ENCODE assay signal across 8 cellular contexts in genomic region chr20:46117704-46118467, GRCh38.
DNase-seq lines count a peak whose midpoint lies in the region; ATAC-seq and TF ChIP-seq lines count a peak whose summit lies in the region.

Gene CD40 (plus strand): TSS chr20:46118314. CDS start chr20:46118344, 30 bp downstream.

- H3K36me3 ChIP-seq in HUES48 (ENCODE audit: control insufficient read depth, insufficient read depth, low read length): no peaks in the 10 kb centered on the region

- no peak within 1 kb of the TSS for H3K27ac ChIP-seq in HUES48 (ENCODE audit: low read depth, low read length)

- H3K4me3 ChIP-seq in HUES48 (ENCODE audit: low read depth, low read length): peak within 1 kb of the TSS; percentile 55
- H3K4me3 ChIP-seq in cardiac fibroblast (replicated peaks in 1 of 2; ENCODE audit: low read depth in 2 of 2, low read length in 2 of 2): peak within 1 kb of the TSS; percentile 43 to 49

- DNase-seq in COLO829 (ENCODE audit: low spot score) (peak; percentile 95), cardiac fibroblast (ENCODE audit: low read depth in 2 of 2) (peak; percentile 78 to 79), iris pigment epithelial cell (ENCODE audit: low read depth) (peak; percentile 63), NCI-H2171 treated with DMSO at 0.1 percent for 48 hours (lab: John Stamatoyannopoulos, UW) (no peak)
- peak; percentile 42 to 56 (median 48) for DNase-seq in activated CD4-positive, CD25-positive, alpha-beta regulatory T cell (lab: John Stamatoyannopoulos, UW)
- peak; percentile 72 for DNase-seq in stimulated activated CD4-positive, alpha-beta T cell treated with anti-CD3 and anti-CD28 coated beads, Interleukin-12 subunit alpha, Interleukin-12 subunit beta, amount 100 ng/mL, for 4 hours

- H3K9ac ChIP-seq in HUES48 (ENCODE audit: low read depth, low read length): no peak within 1 kb of the TSS

- ATAC-seq in GM21367 (IDR thresholded peaks at IDR 0.05; ENCODE audit: unreplicated experiment): peak; percentile 72

- H3K9me3 ChIP-seq in HUES48 (ENCODE audit: control insufficient read depth, insufficient read depth, low read length): no peaks in the 10 kb centered on the region

- no peak for TF ChIP-seq CTCF in cardiac fibroblast (IDR thresholded peaks at IDR 0.05; ENCODE audit: low read depth, low read length)

- H3K4me1 ChIP-seq in HUES48 (ENCODE audit: control insufficient read depth, insufficient read depth, low read length): no peaks in the 10 kb centered on the region

- H3K27me3 ChIP-seq in HUES48 (ENCODE audit: control insufficient read depth, insufficient read depth, low read length): peaks cover 25% of the 10 kb centered on the region
